In the genomic region with DNA sequence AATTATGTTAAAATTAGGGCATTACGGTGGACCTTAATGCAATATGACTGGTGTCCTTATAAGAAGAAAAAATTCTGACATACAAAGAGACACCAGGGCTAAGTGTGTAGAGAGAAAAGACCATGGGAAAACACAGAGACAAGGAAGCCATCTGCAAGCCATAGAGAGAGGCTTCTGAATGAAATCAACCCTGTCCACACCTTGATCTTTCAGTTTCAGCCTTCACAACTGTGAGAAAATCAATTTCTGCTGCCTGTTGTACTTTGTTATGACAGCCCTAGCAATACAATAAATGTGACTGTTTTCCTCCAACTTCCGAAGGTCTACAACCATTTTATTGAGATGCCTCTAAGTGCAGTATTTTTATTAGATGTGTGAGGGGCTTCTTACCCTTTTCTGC, we compare ENCODE assay signal across 1 cellular context.
TF ChIP-seq lines count a peak whose summit lies in the region.

No MANE protein-coding gene starts in this region.

TF ChIP-seq in HepG2, 621 proteins besides CTCF, POLR2A, EP300 and RAD21 (continued from another document):
- TF ChIP-seq, protein P1, sequence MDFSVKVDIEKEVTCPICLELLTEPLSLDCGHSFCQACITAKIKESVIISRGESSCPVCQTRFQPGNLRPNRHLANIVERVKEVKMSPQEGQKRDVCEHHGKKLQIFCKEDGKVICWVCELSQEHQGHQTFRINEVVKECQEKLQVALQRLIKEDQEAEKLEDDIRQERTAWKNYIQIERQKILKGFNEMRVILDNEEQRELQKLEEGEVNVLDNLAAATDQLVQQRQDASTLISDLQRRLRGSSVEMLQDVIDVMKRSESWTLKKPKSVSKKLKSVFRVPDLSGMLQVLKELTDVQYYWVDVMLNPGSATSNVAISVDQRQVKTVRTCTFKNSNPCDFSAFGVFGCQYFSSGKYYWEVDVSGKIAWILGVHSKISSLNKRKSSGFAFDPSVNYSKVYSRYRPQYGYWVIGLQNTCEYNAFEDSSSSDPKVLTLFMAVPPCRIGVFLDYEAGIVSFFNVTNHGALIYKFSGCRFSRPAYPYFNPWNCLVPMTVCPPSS (IDR thresholded peaks at IDR 0.05): no peak
- TF ChIP-seq CHD2 (IDR thresholded peaks at IDR 0.05; ENCODE audit: low read depth, low read length): no peak
- TF ChIP-seq, protein P2, sequence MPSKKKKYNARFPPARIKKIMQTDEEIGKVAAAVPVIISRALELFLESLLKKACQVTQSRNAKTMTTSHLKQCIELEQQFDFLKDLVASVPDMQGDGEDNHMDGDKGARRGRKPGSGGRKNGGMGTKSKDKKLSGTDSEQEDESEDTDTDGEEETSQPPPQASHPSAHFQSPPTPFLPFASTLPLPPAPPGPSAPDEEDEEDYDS (CRISPR knock-in tag; IDR thresholded peaks at IDR 0.05): no peak
